19 cellular contexts compared by ENCODE assay signal in genomic region chr3:131535596-131535995, GRCh38. TPM values are rescaled to one million over a fixed set of nuclear protein-coding genes. Genes with fewer than 3 reads are reported as not detected.
DNase-seq lines count a peak whose midpoint lies in the region; ATAC-seq, FAIRE-seq and TF ChIP-seq lines count a peak whose summit lies in the region.
"Had no signal": no experiment of that assay in that cellular context is flagged by ENCODE, and none has a peak within 500 bp of the region (broad histone marks: within the 10 kb centered on the region; RNA-seq: fewer than 3 reads in every experiment).

No MANE protein-coding gene starts in this region.

- no peaks in the 10 kb centered on the region for H4K20me1 ChIP-seq in fibroblast of lung (ENCODE audit: control insufficient read depth, extremely low read depth, insufficient read depth, low read length)

- CTCF ChIA-PET in AG04450 (lab: Charles Lee) (interaction anchor here (1.2 kb wide), 1 partner anchor 9 kb away, joined by 4 read pairs; no protein-coding TSS in a partner anchor), RWPE1 (lab: Yijun Ruan, JAX) (no interaction called here)

- H3K9me3 ChIP-seq in AG04450 (ENCODE audit: control insufficient read depth, insufficient read depth, low read length) = no peaks in the 10 kb centered on the region
- no peaks in the 10 kb centered on the region for H3K9me3 ChIP-seq in fibroblast of lung (ENCODE audit: control insufficient read depth, insufficient read depth, low read depth, low read length)
- no peaks in the 10 kb centered on the region for H3K9me3 ChIP-seq in esophagus muscularis mucosa
- H3K9me3 ChIP-seq: neutrophil had no signal

- POLR2A ChIA-PET in AG04450 (lab: Yijun Ruan, JAX) (interaction anchor here (0.6 kb wide), 1 partner anchor 788 kb away, joined by 3 read pairs; no protein-coding TSS in a partner anchor), RWPE1 (lab: Yijun Ruan, JAX; ENCODE audit: low non-redundant PET) (no interaction called here)

- 52% methylated on average over 2 of the region's 2 CpGs for WGBS in esophagus muscularis mucosa

- peak; percentile 30 for FAIRE-seq in H54 (lab: Jason Lieb, UNC)
- FAIRE-seq: HepG2 had no signal

- ATAC-seq in HG03521 (IDR thresholded peaks at IDR 0.05; ENCODE audit: unreplicated experiment) = no peak
- ATAC-seq in HG02610 (IDR thresholded peaks at IDR 0.05; ENCODE audit: unreplicated experiment) = no peak
- ATAC-seq: HepG2, right cardiac atrium, Right ventricle myocardium inferior, T-helper 17 cell had no signal

- no peaks in the 10 kb centered on the region for H3K79me2 ChIP-seq in fibroblast of lung (ENCODE audit: control insufficient read depth, insufficient read depth, low read length)
- H3K79me2 ChIP-seq: hepatocyte had no signal

- H3K27me3 ChIP-seq in AG04450 (ENCODE audit: control insufficient read depth, insufficient read depth, low read length) (no peaks in the 10 kb centered on the region), fibroblast of lung (ENCODE audit: control insufficient read depth, insufficient read depth, low read length) (no peaks in the 10 kb centered on the region), esophagus muscularis mucosa (no peaks in the 10 kb centered on the region)
- H3K27me3 ChIP-seq: hepatocyte had no signal

- TF ChIP-seq POLR2A in H54 (IDR thresholded peaks at IDR 0.05; ENCODE audit: low read depth, low read length) (no peak), esophagus muscularis mucosa (IDR thresholded peaks at IDR 0.05; ENCODE audit: low read depth) (no peak)

- H2AFZ ChIP-seq in fibroblast of lung (ENCODE audit: low read length) = no peak overlapping the region
- H2AFZ ChIP-seq: hepatocyte had no signal

- H3K27ac ChIP-seq in AG04450 (ENCODE audit: low read depth, low read length) (peak overlapping the region; percentile 13), RWPE1 (no peak overlapping the region), fibroblast of lung (ENCODE audit: insufficient read depth, low read length) (no peak overlapping the region), esophagus muscularis mucosa (replicated peaks in 1 of 4) (no peak overlapping the region)
- H3K27ac ChIP-seq: hepatocyte, neutrophil had no signal

- no peaks in the 10 kb centered on the region for H3K36me3 ChIP-seq in fibroblast of lung (ENCODE audit: control insufficient read depth, insufficient read depth, low read length)
- no peaks in the 10 kb centered on the region for H3K36me3 ChIP-seq in esophagus muscularis mucosa
- H3K36me3 ChIP-seq: neutrophil had no signal

- no peak for DNase-seq in AG04450 (ENCODE audit: low read depth, low spot score)
- peak; percentile 12 for DNase-seq in H54 (ENCODE audit: insufficient read length, low spot score)
- DNase-seq in RWPE1 (ENCODE audit: low spot score) = peak; percentile 45
- peak; percentile 42 to 70 for DNase-seq in fibroblast of lung (ENCODE audit: low read depth in 2 of 2)
- no peak for DNase-seq in esophagus muscularis mucosa (ENCODE audit: extremely low spot score)
- DNase-seq in cerebellar cortex (ENCODE audit: low spot score) = no peak
- DNase-seq: ACHN, aorta, erythroblast, GDM1, NCI-H1092, right cardiac atrium, T-helper 17 cell had no signal

- TF ChIP-seq EP300 in esophagus muscularis mucosa (IDR thresholded peaks at IDR 0.05) = no peak

- no peaks in the 10 kb centered on the region for H3K4me1 ChIP-seq in fibroblast of lung (ENCODE audit: control insufficient read depth, extremely low read depth, insufficient read depth, low read length)
- peaks cover 0 to 10% (median 3%) of the 10 kb centered on the region in 4 donors for H3K4me1 ChIP-seq in esophagus muscularis mucosa

- H3K4me2 ChIP-seq in fibroblast of lung (ENCODE audit: extremely low read depth, insufficient read depth, low read length) = no peak overlapping the region
- H3K4me2 ChIP-seq: hepatocyte had no signal

- intact Hi-C loops in esophagus muscularis mucosa (cut with DNase I) = no loop called here

- H3K9ac ChIP-seq in fibroblast of lung (ENCODE audit: insufficient read depth, low read length) = no peak overlapping the region

- TF ChIP-seq CTCF in AG04450 (IDR thresholded peaks at IDR 0.05; ENCODE audit: low read depth, low read length) (no peak), RWPE1 (conservative IDR thresholded peaks at IDR 0.05; ENCODE audit: low read depth) (no peak), fibroblast of lung (conservative IDR thresholded peaks at IDR 0.05 in 1 of 2, IDR thresholded peaks at IDR 0.05 in 1 of 2; ENCODE audit: low read depth in 1 of 2, low read length in 2 of 2) (no peak), esophagus muscularis mucosa (IDR thresholded peaks at IDR 0.05) (no peak)

- H3K4me3 ChIP-seq in AG04450 (ENCODE audit: low read depth, low read length) = no peak overlapping the region
- H3K4me3 ChIP-seq in fibroblast of lung (replicated peaks in 1 of 4; ENCODE audit: control extremely low read depth in 1 of 4, insufficient read depth in 1 of 4, low read depth in 3 of 4, low read length in 4 of 4) = no peak overlapping the region
- H3K4me3 ChIP-seq in esophagus muscularis mucosa = no peak overlapping the region
- H3K4me3 ChIP-seq: hepatocyte had no signal

RNA-seq across cellular contexts. Expression of gene MRPL3, which starts 32.8 kb away (rescaled TPM):
- 157 and 192 TPM in 2 replicates for polyA plus RNA-seq in AG04450 (2011; rRNA removed)
- polyA minus RNA-seq in AG04450 (2011; rRNA and poly(A)+ RNA removed) = 52.1 and 80.5 TPM in 2 replicates
- total RNA-seq in fibroblast of lung = 80.1 and 81.4 TPM in 2 replicates
- 141 and 157 TPM in 2 replicates for polyA plus RNA-seq in fibroblast of lung
- polyA plus RNA-seq in fibroblast of lung (2012) = 77.3 and 91.8 TPM in 2 replicates
- 26.5 and 36.8 TPM in 2 replicates for polyA minus RNA-seq in fibroblast of lung (ENCODE audit: low replicate concordance)
- total RNA-seq in esophagus muscularis mucosa = 10 to 100 TPM; 50.7 to 73.4 (median 57.4) TPM

Comparison
In these comparisons a context has a peak if more than half of its experiments do, and no peak if none do; other contexts are left out.
1. DNase-seq: peak in H54 (single experiment), RWPE1 (single experiment) and fibroblast of lung (2 of 2); none in AG04450 (single experiment), esophagus muscularis mucosa (single experiment) and cerebellar cortex (single experiment).